ENCODE assay signal across 10 cellular contexts in the genomic region with DNA sequence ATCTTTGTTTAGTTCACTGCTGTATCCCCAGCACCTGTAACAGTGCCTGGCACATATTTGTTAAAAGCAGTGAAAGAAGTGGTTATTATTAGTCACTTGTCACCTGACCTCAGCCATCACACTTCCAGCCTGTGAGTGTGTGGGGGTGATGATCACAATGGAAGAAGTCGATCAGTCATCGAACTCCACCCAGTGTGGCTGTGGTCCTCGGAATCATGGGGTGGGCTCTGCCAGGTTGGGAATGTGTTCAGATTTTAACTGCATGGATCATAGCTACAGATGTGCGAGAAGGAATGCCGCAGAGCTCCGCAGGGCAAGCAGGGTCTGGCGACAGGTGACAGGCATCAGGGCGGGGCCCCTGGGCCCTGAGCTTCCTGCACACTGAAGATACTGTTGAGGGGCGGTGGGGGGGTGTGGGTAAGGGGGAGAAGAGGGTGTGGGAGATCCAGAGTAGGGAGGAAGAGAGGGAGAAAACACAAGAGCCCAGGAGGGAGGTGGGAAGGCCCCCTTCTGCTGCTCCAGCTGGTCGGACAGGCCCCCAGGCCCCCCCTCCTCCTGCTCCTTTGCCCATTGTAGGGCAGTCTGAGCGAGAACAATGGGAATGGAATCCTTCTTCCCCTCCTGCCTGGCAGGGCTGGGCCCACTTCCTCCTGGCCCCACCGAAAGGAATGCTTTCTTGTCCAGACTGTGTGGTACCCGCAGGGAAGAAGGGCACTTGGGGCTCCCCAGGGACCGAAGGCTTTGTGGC.
DNase-seq lines count a peak whose midpoint lies in the region; ATAC-seq lines count a peak whose summit lies in the region.
"Had no signal": no experiment of that assay in that cellular context is flagged by ENCODE, and none has a peak within 500 bp of the region (broad histone marks: within the 10 kb centered on the region; RNA-seq: fewer than 3 reads in every experiment).

No MANE protein-coding gene starts in this region.

- no peaks in the 10 kb centered on the region for H3K4me1 ChIP-seq in aorta (ENCODE audit: control insufficient read depth in 1 of 2, insufficient read depth in 2 of 2, low read length in 2 of 2)

- no peak overlapping the region for H3K27ac ChIP-seq in aorta (ENCODE audit: low read depth in 1 of 2, low read length in 2 of 2)
- H3K27ac ChIP-seq: cardiac muscle cell had no signal

- H3K36me3 ChIP-seq in aorta (ENCODE audit: control insufficient read depth in 1 of 2, insufficient read depth in 2 of 2, low read length in 1 of 2), result no peaks in the 10 kb centered on the region
- H3K36me3 ChIP-seq: cardiac muscle cell had no signal

- peaks cover 27% of the 10 kb centered on the region for H3K27me3 Mint-ChIP-seq in activated naive CD4-positive, alpha-beta T cell treated with anti-CD3 and anti-CD28 coated beads, Interleukin-2, amount 10 ng/mL, durations not matched to agents 7 days and 5 days
- peaks cover 3% of the 10 kb centered on the region for H3K27me3 Mint-ChIP-seq in activated T-helper 17 cell treated with anti-CD3 and anti-CD28 coated beads, Interleukin-2, amount 50 U/mL, for 72 hours
- H3K27me3 Mint-ChIP-seq in stimulated activated naive CD8-positive, alpha-beta T cell treated with anti-CD3 and anti-CD28 coated beads, Interleukin-15, amount 100 ng/mL, for 72 hours, result peaks cover 24% of the 10 kb centered on the region

- WGBS in aorta, 2 donors, result 87 to 88% methylated on average over 14 of the region's 14 CpGs

- no peak overlapping the region for H3K4me3 Mint-ChIP-seq in activated naive CD4-positive, alpha-beta T cell treated with anti-CD3 and anti-CD28 coated beads, Interleukin-2, amount 10 ng/mL, durations not matched to agents 7 days and 5 days
- no peak overlapping the region for H3K4me3 Mint-ChIP-seq in activated T-helper 17 cell treated with anti-CD3 and anti-CD28 coated beads, Interleukin-2, amount 50 U/mL, for 72 hours
- peak overlapping the region in 1 of 2 donors; percentile 75 for H3K4me3 Mint-ChIP-seq in stimulated activated naive CD8-positive, alpha-beta T cell treated with anti-CD3 and anti-CD28 coated beads, Interleukin-15, amount 100 ng/mL, for 72 hours

- DNase-seq in activated naive CD4-positive, alpha-beta T cell treated with Interleukin-2 at 50 U/mL for 16 hours, result peak; percentile 27
- no peak for DNase-seq in activated naive CD4-positive, alpha-beta T cell treated with anti-CD3 and anti-CD28 coated beads, Interleukin-2, amount 10 ng/mL, durations not matched to agents 7 days and 5 days
- DNase-seq in kidney tubule cell (ENCODE audit: low spot score) (peak; percentile 50), T-helper 2 cell (no peak), aorta (no peak)
- peak in 1 of 2 donors; percentile 16 for DNase-seq in stimulated activated naive CD8-positive, alpha-beta T cell treated with anti-CD3 and anti-CD28 coated beads, Interleukin-15, amount 100 ng/mL, for 72 hours
- DNase-seq: MV-4-11 had no signal

- no peaks in the 10 kb centered on the region for H3K36me3 Mint-ChIP-seq in activated naive CD4-positive, alpha-beta T cell treated with anti-CD3 and anti-CD28 coated beads, Interleukin-2, amount 10 ng/mL, durations not matched to agents 7 days and 5 days
- H3K36me3 Mint-ChIP-seq in activated T-helper 17 cell treated with anti-CD3 and anti-CD28 coated beads, Interleukin-2, amount 50 U/mL, for 72 hours (ENCODE audit: low read depth), result no peaks in the 10 kb centered on the region

- H3K4me1 Mint-ChIP-seq in activated naive CD4-positive, alpha-beta T cell treated with anti-CD3 and anti-CD28 coated beads, Interleukin-2, amount 10 ng/mL, durations not matched to agents 7 days and 5 days, result peaks cover 7% of the 10 kb centered on the region
- peaks cover 6% of the 10 kb centered on the region for H3K4me1 Mint-ChIP-seq in activated T-helper 17 cell treated with anti-CD3 and anti-CD28 coated beads, Interleukin-2, amount 50 U/mL, for 72 hours
- peaks cover 30% of the 10 kb centered on the region for H3K4me1 Mint-ChIP-seq in stimulated activated naive CD8-positive, alpha-beta T cell treated with anti-CD3 and anti-CD28 coated beads, Interleukin-15, amount 100 ng/mL, for 72 hours

- no peaks in the 10 kb centered on the region for H3K9me3 Mint-ChIP-seq in activated naive CD4-positive, alpha-beta T cell treated with anti-CD3 and anti-CD28 coated beads, Interleukin-2, amount 10 ng/mL, durations not matched to agents 7 days and 5 days
- H3K9me3 Mint-ChIP-seq in activated T-helper 17 cell treated with anti-CD3 and anti-CD28 coated beads, Interleukin-2, amount 50 U/mL, for 72 hours, result no peaks in the 10 kb centered on the region
- peaks cover 0 to 3% of the 10 kb centered on the region in 2 donors for H3K9me3 Mint-ChIP-seq in stimulated activated naive CD8-positive, alpha-beta T cell treated with anti-CD3 and anti-CD28 coated beads, Interleukin-15, amount 100 ng/mL, for 72 hours

- ATAC-seq in activated T-helper 17 cell treated with anti-CD3 and anti-CD28 coated beads, Interleukin-2, amount 50 U/mL, for 72 hours (replicated peaks), result peak; percentile 88
- peak; percentile 91 for ATAC-seq in stimulated activated naive CD8-positive, alpha-beta T cell treated with anti-CD3 and anti-CD28 coated beads, Interleukin-15, amount 100 ng/mL, for 72 hours
- ATAC-seq in HG02759 (IDR thresholded peaks at IDR 0.05; ENCODE audit: unreplicated experiment) (no peak), aorta (ENCODE audit: low FRiP score) (no peak)

- no peaks in the 10 kb centered on the region for H3K9me3 ChIP-seq in aorta (ENCODE audit: control insufficient read depth, low read length)

- H3K27me3 ChIP-seq in aorta (ENCODE audit: control insufficient read depth in 1 of 2, insufficient read depth in 2 of 2, low read length in 1 of 2), result no peaks in the 10 kb centered on the region
- H3K27me3 ChIP-seq: cardiac muscle cell had no signal

- intact Hi-C loops in aorta (cut with DNase I), result no loop called here

- H3K27ac Mint-ChIP-seq in activated naive CD4-positive, alpha-beta T cell treated with anti-CD3 and anti-CD28 coated beads, Interleukin-2, amount 10 ng/mL, durations not matched to agents 7 days and 5 days, result no peak overlapping the region
- peak overlapping the region; percentile 51 for H3K27ac Mint-ChIP-seq in activated T-helper 17 cell treated with anti-CD3 and anti-CD28 coated beads, Interleukin-2, amount 50 U/mL, for 72 hours
- H3K27ac Mint-ChIP-seq in stimulated activated naive CD8-positive, alpha-beta T cell treated with anti-CD3 and anti-CD28 coated beads, Interleukin-15, amount 100 ng/mL, for 72 hours, result peak overlapping the region; percentile 78 to 95

- CTCF ChIA-PET in activated naive CD4-positive, alpha-beta T cell treated with anti-CD3 and anti-CD28 coated beads, Interleukin-2, amount 10 ng/mL, durations not matched to agents 7 days and 5 days (lab: Charles Lee), result no interaction called here

- H3K4me3 ChIP-seq in aorta (ENCODE audit: low read length in 2 of 2), result no peak overlapping the region
- H3K4me3 ChIP-seq: cardiac muscle cell had no signal

Comparison
In these comparisons a context has a peak if more than half of its experiments do, and no peak if none do; other contexts are left out.
1. DNase-seq: peak in activated naive CD4-positive, alpha-beta T cell treated with Interleukin-2 at 50 U/mL for 16 hours (single experiment) and kidney tubule cell (single experiment); none in activated naive CD4-positive, alpha-beta T cell treated with anti-CD3 and anti-CD28 coated beads, Interleukin-2, amount 10 ng/mL, durations not matched to agents 7 days and 5 days (single experiment), T-helper 2 cell (0 of 5) and aorta (0 of 2).
2. ATAC-seq: peak in activated T-helper 17 cell treated with anti-CD3 and anti-CD28 coated beads, Interleukin-2, amount 50 U/mL, for 72 hours (single experiment) and stimulated activated naive CD8-positive, alpha-beta T cell treated with anti-CD3 and anti-CD28 coated beads, Interleukin-15, amount 100 ng/mL, for 72 hours (single experiment); none in HG02759 (single experiment) and aorta (single experiment).